In genomic region chr13:45086484-45086883, GRCh38 we compare ENCODE assay signal across 22 cellular contexts. TPM values are rescaled to one million over a fixed set of nuclear protein-coding genes. Genes with fewer than 3 reads are reported as not detected.
DNase-seq lines count a peak whose midpoint lies in the region; ATAC-seq and TF ChIP-seq lines count a peak whose summit lies in the region.
"Had no signal": no experiment of that assay in that cellular context is flagged by ENCODE, and none has a peak within 500 bp of the region (broad histone marks: within the 10 kb centered on the region; RNA-seq: fewer than 3 reads in every experiment).

No MANE protein-coding gene starts in this region.

- TF ChIP-seq CTCF in BJ (IDR thresholded peaks at IDR 0.05; ENCODE audit: insufficient read depth, low read depth, low read length) (no peak), HFF-Myc (IDR thresholded peaks at IDR 0.05; ENCODE audit: low read depth, low read length, missing control alignments) (no peak), foreskin fibroblast (IDR thresholded peaks at IDR 0.05; ENCODE audit: low read depth, low read length) (no peak)

- H3K27me3 ChIP-seq in BJ (ENCODE audit: control insufficient read depth, insufficient read depth, low read length), result no peaks in the 10 kb centered on the region
- H3K27me3 ChIP-seq: cardiac muscle cell, esophagus squamous epithelium had no signal

- H3K4me3 ChIP-seq in BJ (ENCODE audit: low read depth, low read length) (no peak overlapping the region), HFF-Myc (replicated peaks; ENCODE audit: low read depth, low read length) (no peak overlapping the region), foreskin fibroblast (ENCODE audit: low read depth in 1 of 2, low read length in 2 of 2) (no peak overlapping the region)
- H3K4me3 ChIP-seq: cardiac muscle cell, esophagus squamous epithelium, smooth muscle cell had no signal

- ATAC-seq in SK-N-SH treated with all-trans-retinoic acid at 6 μM for 48 hours (peak; percentile 95), HG02678 (IDR thresholded peaks at IDR 0.05; ENCODE audit: unreplicated experiment) (no peak), left lobe of liver (no peak)
- ATAC-seq: CD8-positive, alpha-beta T cell; naive thymus-derived CD8-positive, alpha-beta T cell had no signal

- intact Hi-C loops in posterior cingulate gyrus (cut with DNase I), result no loop called here

- H3K27ac ChIP-seq in caudate nucleus (ENCODE audit: low read depth, low read length), result no peak overlapping the region
- H3K27ac ChIP-seq: cardiac muscle cell, esophagus squamous epithelium, WERI-Rb-1 had no signal

- POLR2A ChIA-PET in BJ (lab: Charles Lee), result no interaction called here

- DNase-seq in BJ (ENCODE audit: low read depth) (peak; percentile 95), HFF-Myc (ENCODE audit: extremely low read depth, low read depth) (peak; percentile 55), foreskin fibroblast (peak; percentile 38 to 49), caudate nucleus (lab: John Stamatoyannopoulos, UW) (no peak), posterior cingulate gyrus (no peak), left lobe of liver (ENCODE audit: low spot score) (no peak)
- DNase-seq: activated CD4-positive, alpha-beta T cell treated with anti-CD3 and anti-CD28 coated beads, Interleukin-2, amount 50 U/mL, for 1 hour; activated naive CD4-positive, alpha-beta T cell treated with anti-CD3 and anti-CD28 coated beads, Interleukin-2, amount 50 U/mL, for 16 hours; CD8-positive, alpha-beta T cell; esophagus squamous epithelium; glutamatergic neuron; KBM-7; naive thymus-derived CD8-positive, alpha-beta T cell; NCI-H1694; NCI-H526; stimulated activated CD4-positive, alpha-beta T cell treated with anti-CD3 and anti-CD28 coated beads, Interleukin-2, amount 100 ng/mL, for 24 hours; trophoblast cell; WERI-Rb-1 had no signal

- H3K36me3 ChIP-seq in BJ (ENCODE audit: control insufficient read depth, insufficient read depth, low read length), result no peaks in the 10 kb centered on the region
- H3K36me3 ChIP-seq: cardiac muscle cell, esophagus squamous epithelium, WERI-Rb-1 had no signal

- CTCF ChIA-PET in BJ (lab: Yijun Ruan, JAX), result interaction anchor here (1.4 kb wide), 1 partner anchor 40 kb away, joined by 3 read pairs; no protein-coding TSS in a partner anchor

TF ChIP-seq in SK-N-SH treated with all-trans-retinoic acid at 6 μM for 48 hours, 23 proteins besides CTCF, POLR2A, EP300 and RAD21:
- no peak for TF ChIP-seq SNAI2 (CRISPR knock-in tag; IDR thresholded peaks at IDR 0.05)
- peak; percentile 56; the same call in 1 of the 2 replicates for TF ChIP-seq CSDC2 (CRISPR knock-in tag; IDR thresholded peaks at IDR 0.05)
- peak; percentile 77; the same call in 1 of the 2 replicates for TF ChIP-seq ISL1 (CRISPR knock-in tag; IDR thresholded peaks at IDR 0.05)
- TF ChIP-seq ZC3H10 (CRISPR knock-in tag; IDR thresholded peaks at IDR 0.05), result peak; percentile 15; the same call in 1 of the 2 replicates
- TF ChIP-seq RARB (CRISPR knock-in tag; IDR thresholded peaks at IDR 0.05), result no peak
- peak; percentile 63; the same call in 1 of the 2 replicates for TF ChIP-seq PATZ1 (CRISPR knock-in tag; IDR thresholded peaks at IDR 0.05; ENCODE audit: borderline replicate concordance)
- TF ChIP-seq CREB5 (CRISPR knock-in tag; IDR thresholded peaks at IDR 0.05; ENCODE audit: low read depth), result peak; percentile 87; the same call in 1 of the 2 replicates
- TF ChIP-seq ZFP3 (CRISPR knock-in tag; IDR thresholded peaks at IDR 0.05), result peak; percentile 66
- no peak for TF ChIP-seq BACH2 (CRISPR knock-in tag; IDR thresholded peaks at IDR 0.05; ENCODE audit: borderline replicate concordance)
- TF ChIP-seq ARNTL (CRISPR knock-in tag; IDR thresholded peaks at IDR 0.05; ENCODE audit: borderline replicate concordance, low read depth), result no peak

RNA-seq across cellular contexts. Expression of gene GTF2F2, which starts 33.8 kb away (rescaled TPM):
- polyA plus RNA-seq in BJ (2011; rRNA removed), result 7.9 and 14.6 TPM in 2 replicates
- 2.7 and 2.8 TPM in 2 replicates for polyA minus RNA-seq in BJ (2011; rRNA and poly(A)+ RNA removed)
- total RNA-seq in left lobe of liver, result 4.4 TPM

Comparison
In these comparisons a context has a peak if more than half of its experiments do, and no peak if none do; other contexts are left out.
1. DNase-seq: peak in BJ (single experiment), HFF-Myc (single experiment) and foreskin fibroblast (2 of 2); none in caudate nucleus (0 of 61), posterior cingulate gyrus (0 of 10) and left lobe of liver (single experiment).